In the genomic region with DNA sequence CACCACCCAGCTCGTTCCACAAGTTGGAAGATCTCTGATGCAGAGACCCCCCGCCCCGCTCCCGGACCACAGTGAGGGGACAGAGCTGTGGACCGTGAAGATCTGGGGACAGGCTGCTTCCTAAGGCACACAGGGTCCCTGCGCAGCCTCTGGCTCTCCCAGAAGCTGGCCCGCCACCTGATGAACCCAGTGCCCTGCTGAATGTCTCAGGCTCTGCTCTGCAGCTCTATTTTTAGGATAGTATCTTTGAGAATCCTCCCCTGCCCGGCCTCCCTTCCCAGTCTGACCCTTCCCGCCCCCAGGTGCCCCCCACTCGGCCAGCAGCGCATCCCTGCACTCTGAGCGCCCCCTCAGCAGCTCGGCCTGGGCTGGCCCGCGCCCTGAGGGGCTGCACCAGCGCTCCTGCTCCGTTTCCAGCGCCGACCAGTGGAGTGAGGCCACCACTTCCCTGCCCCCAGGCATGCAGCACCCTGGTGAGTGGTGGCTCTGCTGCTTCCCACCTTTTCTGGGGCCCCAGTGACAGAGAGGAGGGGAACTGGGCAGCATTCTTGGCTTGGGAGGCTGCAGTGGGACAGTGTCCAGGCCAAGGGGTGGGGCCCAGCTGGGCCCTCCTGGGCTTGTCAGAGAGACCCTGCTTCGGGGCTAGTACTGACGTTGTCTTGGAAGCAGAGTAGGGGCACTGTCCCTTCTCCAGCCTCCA, we compare ENCODE assay signal across 22 cellular contexts. TPM values are rescaled to one million over a fixed set of nuclear protein-coding genes. Genes with fewer than 3 reads are reported as not detected.
A peak's percentile ranks its signal among the peaks of the same experiment; 100 is the strongest.
DNase-seq lines count a peak whose midpoint lies in the region; ATAC-seq, FAIRE-seq and TF ChIP-seq lines count a peak whose summit lies in the region.
"Had no signal": no experiment of that assay in that cellular context is flagged by ENCODE, and none has a peak within 500 bp of the region (broad histone marks: within the 10 kb centered on the region; RNA-seq: fewer than 3 reads in every experiment).

No MANE protein-coding gene starts in this region.

- no peaks in the 10 kb centered on the region for H3K4me1 ChIP-seq in RWPE2 (ENCODE audit: insufficient read depth, poor library complexity, severe bottlenecking)
- H3K4me1 ChIP-seq: tibial artery had no signal

- H3K9me3 ChIP-seq in RWPE2 (ENCODE audit: severe bottlenecking), result no peaks in the 10 kb centered on the region
- H3K9me3 ChIP-seq: tibial artery had no signal

- intact Hi-C loops in left ventricle myocardium superior (cut with micrococcal nuclease), result no loop called here
- intact Hi-C loops in natural killer cell (cut with micrococcal nuclease), result no loop called here

- ATAC-seq in RWPE2 (ENCODE audit: low read depth), result no peak
- ATAC-seq in left ventricle myocardium superior, result peak; percentile 67
- no peak for ATAC-seq in natural killer cell
- no peak for ATAC-seq in stimulated activated effector memory CD8-positive, alpha-beta T cell treated with anti-CD3 and anti-CD28 coated beads, Interleukin-12 subunit alpha, Interleukin-12 subunit beta, amount 100 ng/mL, for 72 hours
- no peak for ATAC-seq in GM18505 (IDR thresholded peaks at IDR 0.05; ENCODE audit: unreplicated experiment)
- ATAC-seq: activated naive CD4-positive, alpha-beta T cell treated with anti-CD3 and anti-CD28 coated beads, Interleukin-2, amount 50 U/mL, for 72 hours; CD8-positive, alpha-beta T cell; stimulated activated naive B cell treated with anti-CD40 and anti-IgM and Interleukin-4, amounts not matched to agents 10 μg/mL and 1 μg/mL and 100 μg/mL, for 72 hours had no signal

- TF ChIP-seq CTCF in RWPE2 (IDR thresholded peaks at IDR 0.05; ENCODE audit: poor library complexity, severe bottlenecking) (no peak), natural killer cell (IDR thresholded peaks at IDR 0.05) (no peak)

- no peaks in the 10 kb centered on the region for H3K9me3 Mint-ChIP-seq in natural killer cell
- H3K9me3 Mint-ChIP-seq in stimulated activated effector memory CD8-positive, alpha-beta T cell treated with anti-CD3 and anti-CD28 coated beads, Interleukin-12 subunit alpha, Interleukin-12 subunit beta, amount 100 ng/mL, for 72 hours, result no peaks in the 10 kb centered on the region
- H3K9me3 Mint-ChIP-seq: activated naive CD4-positive, alpha-beta T cell treated with anti-CD3 and anti-CD28 coated beads, Interleukin-2, amount 50 U/mL, for 72 hours; CD8-positive, alpha-beta T cell; stimulated activated naive B cell treated with anti-CD40 and anti-IgM and Interleukin-4, amounts not matched to agents 10 μg/mL and 1 μg/mL and 100 μg/mL, for 72 hours had no signal

- no peak overlapping the region for H3K27ac Mint-ChIP-seq in natural killer cell
- no peak overlapping the region for H3K27ac Mint-ChIP-seq in stimulated activated effector memory CD8-positive, alpha-beta T cell treated with anti-CD3 and anti-CD28 coated beads, Interleukin-12 subunit alpha, Interleukin-12 subunit beta, amount 100 ng/mL, for 72 hours
- H3K27ac Mint-ChIP-seq: CD8-positive, alpha-beta T cell; stimulated activated naive B cell treated with anti-CD40 and anti-IgM and Interleukin-4, amounts not matched to agents 10 μg/mL and 1 μg/mL and 100 μg/mL, for 72 hours had no signal

- no peak overlapping the region for H3K27ac ChIP-seq in RWPE2 (ENCODE audit: poor library complexity, severe bottlenecking)
- H3K27ac ChIP-seq: tibial artery had no signal

- no peak for FAIRE-seq in GM12891 (lab: Jason Lieb, UNC)
- FAIRE-seq: astrocyte, colon, GM18507, HTR-8/SVneo, keratinocyte had no signal

- no peaks in the 10 kb centered on the region for H3K4me1 Mint-ChIP-seq in natural killer cell
- no peaks in the 10 kb centered on the region for H3K4me1 Mint-ChIP-seq in stimulated activated effector memory CD8-positive, alpha-beta T cell treated with anti-CD3 and anti-CD28 coated beads, Interleukin-12 subunit alpha, Interleukin-12 subunit beta, amount 100 ng/mL, for 72 hours
- H3K4me1 Mint-ChIP-seq: stimulated activated naive B cell treated with anti-CD40 and anti-IgM and Interleukin-4, amounts not matched to agents 10 μg/mL and 1 μg/mL and 100 μg/mL, for 72 hours had no signal

- peak; percentile 18 for DNase-seq in GM12891 (ENCODE audit: insufficient read length, low spot score)
- peak; percentile 53 for DNase-seq in RWPE2 (ENCODE audit: low spot score)
- DNase-seq in left ventricle myocardium superior, result no peak
- DNase-seq in natural killer cell, result peak; percentile 11
- no peak for DNase-seq in stimulated activated effector memory CD8-positive, alpha-beta T cell treated with anti-CD3 and anti-CD28 coated beads, Interleukin-12 subunit alpha, Interleukin-12 subunit beta, amount 100 ng/mL, for 72 hours (ENCODE audit: low spot score in 2 of 2)
- DNase-seq in middle frontal gyrus (ENCODE audit: extremely low spot score, low spot score), result no peak
- no peak for DNase-seq in activated CD4-positive, alpha-beta T cell treated with anti-CD3 and anti-CD28 coated beads, Interleukin-2, amount 50 U/mL, for 4 hours
- DNase-seq: activated CD4-positive, alpha-beta T cell treated with anti-CD3 and anti-CD28 coated beads, Interleukin-2, amount 50 U/mL, for 1 hour; NCI-H1105 treated with DMSO at 0.1 percent for 48 hours; NCI-H510A treated with DMSO at 0.1 percent for 48 hours; nucleus accumbens; stimulated activated naive B cell treated with anti-CD40 and anti-IgM and Interleukin-4, amounts not matched to agents 10 μg/mL and 1 μg/mL and 100 μg/mL, for 72 hours had no signal

- no peaks in the 10 kb centered on the region for H3K36me3 Mint-ChIP-seq in natural killer cell
- H3K36me3 Mint-ChIP-seq in stimulated activated effector memory CD8-positive, alpha-beta T cell treated with anti-CD3 and anti-CD28 coated beads, Interleukin-12 subunit alpha, Interleukin-12 subunit beta, amount 100 ng/mL, for 72 hours, result peaks cover 13% of the 10 kb centered on the region
- H3K36me3 Mint-ChIP-seq: activated naive CD4-positive, alpha-beta T cell treated with anti-CD3 and anti-CD28 coated beads, Interleukin-2, amount 50 U/mL, for 72 hours; stimulated activated naive B cell treated with anti-CD40 and anti-IgM and Interleukin-4, amounts not matched to agents 10 μg/mL and 1 μg/mL and 100 μg/mL, for 72 hours had no signal

- peaks cover 56% of the 10 kb centered on the region for H3K36me3 ChIP-seq in RWPE2 (ENCODE audit: low read depth)

- no peak overlapping the region for H3K4me3 ChIP-seq in RWPE2 (ENCODE audit: severe bottlenecking)
- H3K4me3 ChIP-seq: tibial artery had no signal

- TF ChIP-seq POLR2A in GM12891 (IDR thresholded peaks at IDR 0.05; ENCODE audit: low read depth, low read length), result no peak
- TF ChIP-seq POLR2A in GM18505 (IDR thresholded peaks at IDR 0.05; ENCODE audit: borderline replicate concordance, extremely low read depth, insufficient read depth, insufficient read length), result no peak

- H3K27me3 Mint-ChIP-seq in natural killer cell (ENCODE audit: low read depth in 2 of 2), result no peaks in the 10 kb centered on the region
- H3K27me3 Mint-ChIP-seq: stimulated activated naive B cell treated with anti-CD40 and anti-IgM and Interleukin-4, amounts not matched to agents 10 μg/mL and 1 μg/mL and 100 μg/mL, for 72 hours had no signal

- H3K4me3 Mint-ChIP-seq in natural killer cell, result no peak overlapping the region
- H3K4me3 Mint-ChIP-seq in stimulated activated effector memory CD8-positive, alpha-beta T cell treated with anti-CD3 and anti-CD28 coated beads, Interleukin-12 subunit alpha, Interleukin-12 subunit beta, amount 100 ng/mL, for 72 hours, result no peak overlapping the region
- H3K4me3 Mint-ChIP-seq: CD8-positive, alpha-beta T cell; stimulated activated naive B cell treated with anti-CD40 and anti-IgM and Interleukin-4, amounts not matched to agents 10 μg/mL and 1 μg/mL and 100 μg/mL, for 72 hours had no signal

- no peaks in the 10 kb centered on the region for H3K27me3 ChIP-seq in RWPE2 (ENCODE audit: insufficient read depth, poor library complexity, severe bottlenecking)
- H3K27me3 ChIP-seq: tibial artery had no signal

TF ChIP-seq in GM12891, 5 proteins besides CTCF, POLR2A, EP300 and RAD21:
- no peak for TF ChIP-seq TAF1 (IDR thresholded peaks at IDR 0.05; ENCODE audit: low read depth, low read length)
- no peak for TF ChIP-seq PAX5 (IDR thresholded peaks at IDR 0.05; ENCODE audit: insufficient read depth, low read length, severe bottlenecking)
- TF ChIP-seq POLR2AphosphoS5 (IDR thresholded peaks at IDR 0.05; ENCODE audit: low read depth, low read length), result no peak
- TF ChIP-seq SPI1 (IDR thresholded peaks at IDR 0.05; ENCODE audit: low read depth, low read length), result no peak
- no peak for TF ChIP-seq POU2F2 (IDR thresholded peaks at IDR 0.05; ENCODE audit: low read depth, low read length)
TF ChIP-seq in GM12891: peak in this region for 0.

RNA-seq across cellular contexts. Expression of a gene that starts 29.5 kb away (rescaled TPM):
- polyA plus RNA-seq in GM12891 (2012; ENCODE audit: low read depth, missing spikeins), result not detected
- total RNA-seq in left ventricle myocardium superior, result 1.5 TPM
- total RNA-seq in natural killer cell, result not detected
- total RNA-seq: astrocyte; CD8-positive, alpha-beta T cell; mononuclear cell had no signal
- polyA plus RNA-seq: keratinocyte had no signal

RNA-seq across cellular contexts. Expression of a gene that starts 49.1 kb away (rescaled TPM):
- polyA plus RNA-seq in GM12891 (2012; ENCODE audit: low read depth, missing spikeins), result not detected
- total RNA-seq in left ventricle myocardium superior (46.1 TPM), natural killer cell (not detected)
- total RNA-seq: activated naive CD4-positive, alpha-beta T cell treated with anti-CD3 and anti-CD28 coated beads, Interleukin-2, amount 50 U/mL, for 72 hours; astrocyte; CD8-positive, alpha-beta T cell; mononuclear cell had no signal
- polyA plus RNA-seq: keratinocyte had no signal

RNA-seq across cellular contexts. Expression of a gene that starts 51.7 kb away (rescaled TPM):
- polyA plus RNA-seq in GM12891 (2012; ENCODE audit: low read depth, missing spikeins), result 21.4 TPM
- 69.7 TPM for total RNA-seq in left ventricle myocardium superior
- total RNA-seq in natural killer cell, result 10 to 100 TPM; 27.7 to 46.9 (median 42.8) TPM

RNA-seq across cellular contexts. Expression of a gene that starts 54.7 kb away (rescaled TPM):
- polyA plus RNA-seq in GM12891 (2012; ENCODE audit: low read depth, missing spikeins), result 39.5 TPM
- total RNA-seq in left ventricle myocardium superior, result 38.7 TPM
- total RNA-seq in natural killer cell, result 10 to 100 TPM; 44.1 to 49.8 (median 47.3) TPM

RNA-seq across cellular contexts. Expression of a gene that starts 57.4 kb away (rescaled TPM):
- 58.3 TPM for polyA plus RNA-seq in GM12891 (2012; ENCODE audit: low read depth, missing spikeins)
- 79.4 TPM for total RNA-seq in left ventricle myocardium superior
- total RNA-seq in natural killer cell, result 10 to 100 TPM; 72.8 to 89.4 (median 85.2) TPM

Comparison
In these comparisons a context has a peak if more than half of its experiments do, and no peak if none do; other contexts are left out.
1. DNase-seq: peak in GM12891 (single experiment), RWPE2 (single experiment) and natural killer cell (single experiment); none in left ventricle myocardium superior (single experiment), stimulated activated effector memory CD8-positive, alpha-beta T cell treated with anti-CD3 and anti-CD28 coated beads, Interleukin-12 subunit alpha, Interleukin-12 subunit beta, amount 100 ng/mL, for 72 hours (0 of 2), middle frontal gyrus (single experiment) and activated CD4-positive, alpha-beta T cell treated with anti-CD3 and anti-CD28 coated beads, Interleukin-2, amount 50 U/mL, for 4 hours (0 of 2).
2. RNA of a gene that starts 49.1 kb away (total RNA-seq): 46.1 TPM in left ventricle myocardium superior (single experiment); not detected in natural killer cell; every median in the first group is over 10 times any median in the second.